ENCODE assay signal across 9 cellular contexts in the genomic region with DNA sequence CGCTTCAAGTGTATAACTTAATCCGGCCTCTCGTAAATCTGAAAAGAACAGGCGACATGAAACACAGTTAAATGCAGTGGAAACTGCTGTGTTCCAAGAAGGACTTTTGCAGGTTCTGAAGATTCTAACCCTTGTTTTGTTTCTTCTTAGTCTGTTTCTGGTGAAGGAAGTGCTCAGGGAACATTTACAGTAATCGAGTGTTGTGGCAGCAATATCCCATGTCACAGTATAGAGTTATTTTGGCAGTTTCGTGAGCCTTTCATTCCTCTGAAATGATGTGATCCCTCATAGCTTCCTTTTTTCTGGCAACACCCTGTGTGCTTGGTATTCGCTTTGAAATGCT. TPM values are rescaled to one million over a fixed set of nuclear protein-coding genes. Genes with fewer than 3 reads are reported as not detected.
DNase-seq lines count a peak whose midpoint lies in the region; ATAC-seq and TF ChIP-seq lines count a peak whose summit lies in the region.
"Had no signal": no experiment of that assay in that cellular context is flagged by ENCODE, and none has a peak within 500 bp of the region (broad histone marks: within the 10 kb centered on the region; RNA-seq: fewer than 3 reads in every experiment).

No MANE protein-coding gene starts in this region.

- H3K27ac ChIP-seq in BLaER1 (no peak overlapping the region), OCI-LY7 (ENCODE audit: low read depth, low read length, poor library complexity, severe bottlenecking) (peak overlapping the region; percentile 70), neural progenitor cell (no peak overlapping the region)

- H3K4me3 Mint-ChIP-seq in neural progenitor cell, result peak overlapping the region; percentile 100

- H2AFZ ChIP-seq in OCI-LY7 (ENCODE audit: low read length) (no peak overlapping the region), neural progenitor cell (replicated peaks) (no peak overlapping the region)

- no peaks in the 10 kb centered on the region for H3K9me3 ChIP-seq in BLaER1
- no peaks in the 10 kb centered on the region for H3K9me3 ChIP-seq in OCI-LY7 (ENCODE audit: low read length)
- H3K9me3 ChIP-seq in endocrine pancreas (ENCODE audit: control insufficient read depth, low read length), result no peaks in the 10 kb centered on the region
- H3K9me3 ChIP-seq in neural progenitor cell (ENCODE audit: low read depth), result no peaks in the 10 kb centered on the region

- H3K79me2 ChIP-seq in OCI-LY7 (ENCODE audit: insufficient read depth, low read depth, low read length) (peaks cover 42% of the 10 kb centered on the region), neural progenitor cell (ENCODE audit: low read depth) (peaks cover 66% of the 10 kb centered on the region)

- H3K27ac Mint-ChIP-seq in neural progenitor cell, result peak overlapping the region; percentile 81

- no peak for ATAC-seq in HG03196 (IDR thresholded peaks at IDR 0.05; ENCODE audit: unreplicated experiment)
- ATAC-seq in HG02852 (IDR thresholded peaks at IDR 0.05; ENCODE audit: unreplicated experiment), result no peak
- no peak for ATAC-seq in omental fat pad (ENCODE audit: low FRiP score)

- H3K9ac ChIP-seq in BLaER1, result peak overlapping the region; percentile 87; the same call in 1 of the 2 replicates
- H3K9ac ChIP-seq in endocrine pancreas (ENCODE audit: control insufficient read depth, insufficient read depth, low read length), result no peak overlapping the region
- H3K9ac ChIP-seq in neural progenitor cell, result no peak overlapping the region

- peaks cover 64% of the 10 kb centered on the region for H3K4me1 Mint-ChIP-seq in neural progenitor cell

- no peaks in the 10 kb centered on the region for H3K27me3 ChIP-seq in BLaER1
- no peaks in the 10 kb centered on the region for H3K27me3 ChIP-seq in endocrine pancreas (ENCODE audit: control insufficient read depth, insufficient read depth, low read length)
- peaks cover 17% of the 10 kb centered on the region for H3K27me3 ChIP-seq in neural progenitor cell

- DNase-seq in OCI-LY7 (ENCODE audit: low spot score) (no peak), neural progenitor cell (ENCODE audit: low spot score) (no peak), Kasumi-1 (lab: John Stamatoyannopoulos, UW) (no peak), omental fat pad (ENCODE audit: low spot score) (no peak)
- DNase-seq: NCI-H187 had no signal

- H3K4me3 ChIP-seq in BLaER1, result peak overlapping the region; percentile 93
- H3K4me3 ChIP-seq in OCI-LY7 (ENCODE audit: low read depth, low read length, poor library complexity, severe bottlenecking), result peak overlapping the region; percentile 81
- peak overlapping the region; percentile 90 for H3K4me3 ChIP-seq in endocrine pancreas (ENCODE audit: control insufficient read depth, insufficient read depth, low read length)
- H3K4me3 ChIP-seq in neural progenitor cell, result peak overlapping the region; percentile 75

- no peaks in the 10 kb centered on the region for H3K9me2 ChIP-seq in OCI-LY7 (ENCODE audit: insufficient read depth, low read length)

- TF ChIP-seq CTCF in OCI-LY7 (conservative IDR thresholded peaks at IDR 0.05; ENCODE audit: low read length) (no peak), neural progenitor cell (IDR thresholded peaks at IDR 0.05) (no peak), omental fat pad (IDR thresholded peaks at IDR 0.05) (no peak)

- H4K20me1 ChIP-seq in BLaER1, result peaks cover 59% of the 10 kb centered on the region
- peaks cover 42% of the 10 kb centered on the region for H4K20me1 ChIP-seq in OCI-LY7 (ENCODE audit: insufficient read depth, low read length)
- H4K20me1 ChIP-seq in neural progenitor cell (ENCODE audit: low read depth), result peaks cover 40% of the 10 kb centered on the region

- no peaks in the 10 kb centered on the region for H3K36me3 Mint-ChIP-seq in neural progenitor cell

- BruUV-seq in OCI-LY7 (replicated peaks; lab: Mats Ljungman, UMichigan), result TSS peak; percentile 59

- no peaks in the 10 kb centered on the region for H3K36me3 ChIP-seq in BLaER1
- H3K36me3 ChIP-seq in OCI-LY7 (ENCODE audit: insufficient read depth, low read length), result no peaks in the 10 kb centered on the region
- H3K36me3 ChIP-seq in endocrine pancreas (ENCODE audit: control insufficient read depth, insufficient read depth, low read length), result no peaks in the 10 kb centered on the region
- no peaks in the 10 kb centered on the region for H3K36me3 ChIP-seq in neural progenitor cell

- H3K9me3 Mint-ChIP-seq in neural progenitor cell, result no peaks in the 10 kb centered on the region

- H3K4me2 ChIP-seq in BLaER1 (peak overlapping the region; percentile 97), OCI-LY7 (ENCODE audit: low read length) (peak overlapping the region; percentile 89), neural progenitor cell (peak overlapping the region; percentile 87)

- POLR2A ChIA-PET in OCI-LY7 (lab: Charles Lee), result no interaction called here

- H3F3A ChIP-seq in neural progenitor cell (ENCODE audit: low read depth), result peaks cover 24% of the 10 kb centered on the region

- H3K27me3 Mint-ChIP-seq in neural progenitor cell (ENCODE audit: insufficient read depth, low read depth), result peaks cover 6% of the 10 kb centered on the region

- H3K4me1 ChIP-seq in BLaER1 (peaks cover 30% of the 10 kb centered on the region), OCI-LY7 (ENCODE audit: insufficient read depth, low read length, poor library complexity, severe bottlenecking) (peaks cover 37% of the 10 kb centered on the region), endocrine pancreas (ENCODE audit: control insufficient read depth, insufficient read depth, low read length) (peaks cover 12% of the 10 kb centered on the region), neural progenitor cell (peaks cover 42% of the 10 kb centered on the region)

- intact Hi-C loops in OCI-LY7 (cut with micrococcal nuclease; ENCODE audit: unreplicated experiment), result loop anchor here (5.0 to 10.0 kb wide), 3 partner anchors 104 to 1297 kb away; partner anchors contain the start of genes GPATCH11 and HEATR5B

- CTCF ChIA-PET in OCI-LY7 (lab: Charles Lee; ENCODE audit: unreplicated experiment), result no interaction called here

RNA-seq across cellular contexts. Expression of gene CRIM1, which starts 2.7 kb away (rescaled TPM):
- total RNA-seq in OCI-LY7 (2014; rRNA removed; shearing (Covaris generic)), result 24.5 and 37.0 TPM in 2 replicates
- total RNA-seq in OCI-LY7 (2022) (43.6 and 47.4 TPM in 2 replicates), neural progenitor cell (ENCODE audit: low replicate concordance) (4.9 and 10.2 TPM in 2 replicates), omental fat pad (100 to 1,000 TPM; 229 to 252 (median 233) TPM)

Comparison
In these comparisons a context has a peak if more than half of its experiments do, and no peak if none do; other contexts are left out.
1. RNA of gene CRIM1, which starts 2.7 kb away (total RNA-seq): 229 to 252 TPM in omental fat pad; 24.5 to 47.4 TPM in OCI-LY7 and 4.9 to 10.2 TPM in neural progenitor cell; every median in the first group is over 4 times any median in the second.
2. Peak in every context shown above with its lines, with median percentiles within 50 percentile points of each other: H3K4me2 ChIP-seq and H3K4me3 ChIP-seq.